24 cellular contexts compared by ENCODE assay signal in the genomic region with DNA sequence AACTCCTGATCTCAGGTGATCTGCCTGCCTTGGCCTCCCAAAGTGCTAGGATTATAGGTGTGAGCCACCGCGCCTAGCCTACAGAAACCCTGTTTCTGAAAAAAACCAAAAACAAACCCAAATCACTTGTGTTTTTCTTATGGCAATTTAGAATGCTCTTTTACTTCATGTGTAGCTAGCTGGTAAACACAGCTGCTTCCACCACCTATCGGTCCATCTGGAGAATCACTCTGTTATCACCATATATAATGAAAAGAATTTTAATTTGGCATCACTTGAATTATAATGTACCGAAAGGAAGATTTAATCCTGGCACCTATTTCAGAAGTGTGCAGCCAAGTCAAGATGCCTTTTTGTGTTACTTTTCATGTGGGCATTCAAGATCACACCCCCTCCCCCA.
"Had no signal": no experiment of that assay in that cellular context is flagged by ENCODE, and none has a peak within 500 bp of the region (broad histone marks: within the 10 kb centered on the region; RNA-seq: fewer than 3 reads in every experiment).

No MANE protein-coding gene starts in this region.

- H3K27me3 ChIP-seq: dorsolateral prefrontal cortex, gastrocnemius medialis, heart left ventricle, hepatocyte, left lung, right lobe of liver, testis, tibial artery had no signal

- H2AFZ ChIP-seq: hepatocyte, parathyroid adenoma had no signal

- H3K27ac ChIP-seq: dorsolateral prefrontal cortex, hepatocyte, left lung, parathyroid adenoma, right lobe of liver, testis, tibial artery had no signal

- DNase-seq: dorsolateral prefrontal cortex; effector CD4-positive, alpha-beta T cell; gastrocnemius medialis; heart left ventricle; kidney; left lung; mesendoderm; midbrain; naive thymus-derived CD8-positive, alpha-beta T cell; occipital lobe; right lobe of liver; stimulated activated CD4-positive, alpha-beta T cell treated with anti-CD3 and anti-CD28 coated beads, Interleukin-12 subunit alpha, Interleukin-12 subunit beta, amount 100 ng/mL, for 4 hours; stimulated activated CD4-positive, alpha-beta T cell treated with anti-CD3 and anti-CD28 coated beads, Interleukin-1b, Interleukin-23, amount 100 ng/mL, for 48 hours; stimulated activated CD4-positive, alpha-beta T cell treated with anti-CD3 and anti-CD28 coated beads, Interleukin-4, amount 100 ng/mL, for 1 hour; stimulated activated naive CD8-positive, alpha-beta T cell treated with anti-CD3 and anti-CD28 coated beads, Interleukin-15, Interleukin-2, amounts not matched to agents 100 U/mL and 50 U/mL, for 24 hours; substantia nigra; testis; tibial artery had no signal

- H3K4me1 Mint-ChIP-seq: stimulated activated memory B cell treated with anti-CD40 and anti-IgM and Interleukin-4, amounts not matched to agents 10 μg/mL and 1 μg/mL and 100 μg/mL, for 72 hours had no signal

- H3K9me3 ChIP-seq: gastrocnemius medialis, heart left ventricle, left lung, right lobe of liver, testis, tibial artery had no signal

- ATAC-seq: gastrocnemius medialis; heart left ventricle; left lung; naive thymus-derived CD8-positive, alpha-beta T cell; right lobe of liver; stimulated activated memory B cell treated with anti-CD40 and anti-IgM and Interleukin-4, amounts not matched to agents 10 μg/mL and 1 μg/mL and 100 μg/mL, for 72 hours; stimulated activated naive CD8-positive, alpha-beta T cell treated with anti-CD3 and anti-CD28 coated beads, Interleukin-15, Interleukin-2, amounts not matched to agents 100 U/mL and 50 U/mL, for 24 hours had no signal

- H3K27ac Mint-ChIP-seq: progenitor cell of endocrine pancreas; stimulated activated memory B cell treated with anti-CD40 and anti-IgM and Interleukin-4, amounts not matched to agents 10 μg/mL and 1 μg/mL and 100 μg/mL, for 72 hours; type B pancreatic cell had no signal

- H3K9me3 Mint-ChIP-seq: naive thymus-derived CD8-positive, alpha-beta T cell; stimulated activated memory B cell treated with anti-CD40 and anti-IgM and Interleukin-4, amounts not matched to agents 10 μg/mL and 1 μg/mL and 100 μg/mL, for 72 hours; type B pancreatic cell had no signal

- H3K4me3 ChIP-seq: dorsolateral prefrontal cortex, gastrocnemius medialis, heart left ventricle, hepatocyte, left lung, right lobe of liver, smooth muscle cell, testis, tibial artery had no signal

- H3K4me1 ChIP-seq: right lobe of liver, testis had no signal

- H3K9ac ChIP-seq: parathyroid adenoma had no signal

- H3K4me2 ChIP-seq: hepatocyte, smooth muscle cell had no signal

- H3K27me3 Mint-ChIP-seq: naive thymus-derived CD8-positive, alpha-beta T cell; progenitor cell of endocrine pancreas; stimulated activated memory B cell treated with anti-CD40 and anti-IgM and Interleukin-4, amounts not matched to agents 10 μg/mL and 1 μg/mL and 100 μg/mL, for 72 hours; type B pancreatic cell had no signal

- H3K4me3 Mint-ChIP-seq: naive thymus-derived CD8-positive, alpha-beta T cell; stimulated activated memory B cell treated with anti-CD40 and anti-IgM and Interleukin-4, amounts not matched to agents 10 μg/mL and 1 μg/mL and 100 μg/mL, for 72 hours; type B pancreatic cell had no signal
